Comparison of ENCODE assay signal across 7 cellular contexts in genomic region chr3:128112406-128112968, GRCh38.
A peak's percentile ranks its signal among the peaks of the same experiment; 100 is the strongest.
DNase-seq lines count a peak whose midpoint lies in the region; FAIRE-seq and TF ChIP-seq lines count a peak whose summit lies in the region.

No MANE protein-coding gene starts in this region.

- H3K4me3 ChIP-seq in astrocyte of the cerebellum (ENCODE audit: low read depth, low read length): no peak overlapping the region

- no peak for TF ChIP-seq POLR2A in H54 (IDR thresholded peaks at IDR 0.05; ENCODE audit: low read depth, low read length)

- DNase-seq in H54 (ENCODE audit: insufficient read length, low spot score) (peak; percentile 64), RKO (ENCODE audit: low spot score) (peak; percentile 76), astrocyte of the cerebellum (ENCODE audit: low read depth) (peak; percentile 73), non-pigmented ciliary epithelial cell (ENCODE audit: low read depth) (peak; percentile 58), NCI-H345 treated with DMSO at 0.1 percent for 48 hours (lab: John Stamatoyannopoulos, UW; ENCODE audit: unreplicated experiment) (no peak), midbrain (lab: John Stamatoyannopoulos, UW) (no peak), GOT3 (lab: John Stamatoyannopoulos, UW) (no peak)

- FAIRE-seq in H54 (lab: Jason Lieb, UNC): peak; percentile 91

- no peak for TF ChIP-seq CTCF in astrocyte of the cerebellum (IDR thresholded peaks at IDR 0.05; ENCODE audit: low read depth, low read length, missing control alignments)

- in situ Hi-C loops in astrocyte of the cerebellum (cut with HindIII; ENCODE audit: low sequenced_read_pairs): no loop called here

Comparison
In these comparisons a context has a peak if more than half of its experiments do, and no peak if none do; other contexts are left out.
1. DNase-seq: peak in H54 (single experiment), RKO (single experiment), astrocyte of the cerebellum (single experiment) and non-pigmented ciliary epithelial cell (single experiment); none in NCI-H345 treated with DMSO at 0.1 percent for 48 hours (single experiment), midbrain (single experiment) and GOT3 (single experiment).